In genomic region chr5:35458824-35459207, GRCh38 we compare ENCODE assay signal across 15 cellular contexts.
A peak's percentile ranks its signal among the peaks of the same experiment; 100 is the strongest.
DNase-seq lines count a peak whose midpoint lies in the region; ATAC-seq and TF ChIP-seq lines count a peak whose summit lies in the region.
"Had no signal": no experiment of that assay in that cellular context is flagged by ENCODE, and none has a peak within 500 bp of the region (broad histone marks: within the 10 kb centered on the region; RNA-seq: fewer than 3 reads in every experiment).

No MANE protein-coding gene starts in this region.

- 8 to 13% methylated on average over 1 of the region's 1 CpG for WGBS in lung, 2 donors

- peaks cover 0 to 3% of the 10 kb centered on the region in 2 donors for H3K9me3 ChIP-seq in lung (ENCODE audit: control insufficient read depth in 2 of 2, insufficient read depth in 1 of 2, low read length in 1 of 2)

- H3K36me3 Mint-ChIP-seq in activated T-cell treated with anti-CD3 and anti-CD28 coated beads, Interleukin-2, amount 50 U/mL, for 24 hours (ENCODE audit: low read depth), result no peaks in the 10 kb centered on the region

- H3K9me3 Mint-ChIP-seq in activated T-cell treated with anti-CD3 and anti-CD28 coated beads, Interleukin-2, amount 50 U/mL, for 24 hours, result peaks cover 9% of the 10 kb centered on the region

- peak; percentile 21; the same call in 1 of the 3 replicates for ATAC-seq in SK-N-SH treated with all-trans-retinoic acid at 6 μM for 48 hours
- no peak for ATAC-seq in lung (ENCODE audit: insufficient read depth, low FRiP score)
- ATAC-seq: activated naive CD4-positive, alpha-beta T cell treated with anti-CD3 and anti-CD28 coated beads, Interleukin-2, amount 50 U/mL, for 72 hours; gastroesophageal sphincter had no signal

- H3K4me3 ChIP-seq in lung, result no peak overlapping the region
- H3K4me3 ChIP-seq: gastroesophageal sphincter had no signal

- no peak overlapping the region for H3K27ac ChIP-seq in lung (ENCODE audit: low read depth in 1 of 2, low read length in 1 of 2)
- H3K27ac ChIP-seq: gastroesophageal sphincter, KMS-11 had no signal

- peaks cover 10% of the 10 kb centered on the region for H3K27me3 Mint-ChIP-seq in activated T-cell treated with anti-CD3 and anti-CD28 coated beads, Interleukin-2, amount 50 U/mL, for 24 hours
- H3K27me3 Mint-ChIP-seq: progenitor cell of endocrine pancreas had no signal

- no peak for TF ChIP-seq CTCF in lung (IDR thresholded peaks at IDR 0.05; ENCODE audit: control extremely low read depth, extremely low read depth)

- peak; percentile 65 for DNase-seq in DMS79 treated with DMSO at 0.1 percent for 48 hours (lab: John Stamatoyannopoulos, UW)
- DNase-seq in NCI-H1092 (lab: John Stamatoyannopoulos, UW), result peak; percentile 28
- DNase-seq in lung (ENCODE audit: low spot score), result peak; percentile 47
- no peak for DNase-seq in AG08396 (ENCODE audit: low spot score)
- no peak for DNase-seq in GM19238 (ENCODE audit: insufficient read length, low spot score)
- DNase-seq in activated T-cell treated with anti-CD3 and anti-CD28 coated beads, Interleukin-2, amount 50 U/mL, for 24 hours, result no peak
- DNase-seq in activated CD4-positive, alpha-beta T cell treated with anti-CD3 and anti-CD28 coated beads, Interleukin-2, amount 50 U/mL, for 48 hours, result no peak
- DNase-seq: DND-41, NCI-H2107, T-helper 1 cell had no signal

- no peaks in the 10 kb centered on the region for H3K27me3 ChIP-seq in lung (ENCODE audit: control insufficient read depth, insufficient read depth)
- H3K27me3 ChIP-seq: gastroesophageal sphincter had no signal

- no peaks in the 10 kb centered on the region for H3K4me1 Mint-ChIP-seq in activated T-cell treated with anti-CD3 and anti-CD28 coated beads, Interleukin-2, amount 50 U/mL, for 24 hours (ENCODE audit: low read depth)

- H3K4me1 ChIP-seq in lung (ENCODE audit: control insufficient read depth in 2 of 2, insufficient read depth in 2 of 2, low read length in 2 of 2), result no peaks in the 10 kb centered on the region
- H3K4me1 ChIP-seq: gastroesophageal sphincter had no signal

- H3K36me3 ChIP-seq in lung (ENCODE audit: control insufficient read depth in 2 of 2, insufficient read depth in 2 of 2, low read length in 2 of 2), result no peaks in the 10 kb centered on the region
- H3K36me3 ChIP-seq: gastroesophageal sphincter had no signal

- H3K27ac Mint-ChIP-seq in activated T-cell treated with anti-CD3 and anti-CD28 coated beads, Interleukin-2, amount 50 U/mL, for 24 hours, result no peak overlapping the region
- H3K27ac Mint-ChIP-seq: activated naive CD4-positive, alpha-beta T cell treated with anti-CD3 and anti-CD28 coated beads, Interleukin-2, amount 50 U/mL, for 72 hours; progenitor cell of endocrine pancreas had no signal

- H3K4me3 Mint-ChIP-seq in activated T-cell treated with anti-CD3 and anti-CD28 coated beads, Interleukin-2, amount 50 U/mL, for 24 hours, result no peak overlapping the region

TF ChIP-seq in SK-N-SH treated with all-trans-retinoic acid at 6 μM for 48 hours, 23 proteins besides CTCF, POLR2A, EP300 and RAD21:
- TF ChIP-seq ISL1 (CRISPR knock-in tag; IDR thresholded peaks at IDR 0.05), result peak; percentile 84
- no peak for TF ChIP-seq PATZ1 (CRISPR knock-in tag; IDR thresholded peaks at IDR 0.05; ENCODE audit: borderline replicate concordance)
- TF ChIP-seq BACH2 (CRISPR knock-in tag; IDR thresholded peaks at IDR 0.05; ENCODE audit: borderline replicate concordance), result no peak
- no peak for TF ChIP-seq POU6F1 (CRISPR knock-in tag; IDR thresholded peaks at IDR 0.05; ENCODE audit: borderline replicate concordance, low read depth)
- no peak for TF ChIP-seq ZNF8 (CRISPR knock-in tag; IDR thresholded peaks at IDR 0.05)

Comparison
In these comparisons a context has a peak if more than half of its experiments do, and no peak if none do; other contexts are left out.
1. DNase-seq: peak in DMS79 treated with DMSO at 0.1 percent for 48 hours (single experiment), NCI-H1092 (single experiment) and lung (single experiment); none in AG08396 (single experiment), GM19238 (single experiment), activated T-cell treated with anti-CD3 and anti-CD28 coated beads, Interleukin-2, amount 50 U/mL, for 24 hours (single experiment) and activated CD4-positive, alpha-beta T cell treated with anti-CD3 and anti-CD28 coated beads, Interleukin-2, amount 50 U/mL, for 48 hours (0 of 2).